Comparison of ENCODE assay signal across 16 cellular contexts in the genomic region with DNA sequence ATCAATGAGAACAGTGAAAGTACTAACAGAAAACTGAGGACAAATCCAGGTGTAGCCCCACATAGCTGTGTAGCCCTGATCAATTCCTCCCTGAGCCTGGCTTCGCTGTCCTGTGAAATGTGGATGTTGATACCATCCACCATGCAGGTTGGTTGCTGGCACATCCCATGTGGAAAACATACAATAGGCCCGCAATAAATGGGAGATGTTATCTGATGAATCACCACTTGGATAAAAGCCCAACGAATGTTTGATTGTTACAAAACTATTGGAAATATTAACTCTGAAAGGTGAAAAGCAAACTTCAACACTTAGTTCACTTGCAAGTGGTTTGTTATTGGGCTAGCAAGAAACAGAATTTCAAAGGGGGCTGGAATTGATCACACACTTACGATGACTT.
"Had no signal": no experiment of that assay in that cellular context is flagged by ENCODE, and none has a peak within 500 bp of the region (broad histone marks: within the 10 kb centered on the region; RNA-seq: fewer than 3 reads in every experiment).

No MANE protein-coding gene starts in this region.

- H3K27me3 ChIP-seq: ascending aorta, brain microvascular endothelial cell, sigmoid colon, vagina had no signal

- H3K36me3 ChIP-seq: ascending aorta, brain microvascular endothelial cell, sigmoid colon, thoracic aorta, vagina had no signal

- H3K27ac ChIP-seq: ascending aorta, brain microvascular endothelial cell, epithelial cell of prostate, sigmoid colon, thoracic aorta, vagina had no signal

- H3K4me3 ChIP-seq: ascending aorta, sigmoid colon, thoracic aorta, vagina had no signal

- DNase-seq: activated CD8-positive, alpha-beta memory T cell treated with anti-CD3 and anti-CD28 coated beads, Interleukin-2, amount 50 U/mL, for 4 hours; activated T-cell treated with anti-CD3 and anti-CD28 coated beads, Interleukin-2, amount 50 U/mL, for 24 hours; brain microvascular endothelial cell; immature natural killer cell; mesendoderm; naive B cell; occipital lobe; posterior cingulate gyrus; sigmoid colon; stimulated activated CD4-positive, alpha-beta T cell treated with anti-CD3 and anti-CD28 coated beads, Interleukin-4, amount 100 ng/mL, for 24 hours; stimulated activated naive CD4-positive, alpha-beta T cell treated with Interleukin-2 at 50 U/mL for 16 hours; T-helper 9 cell had no signal

- H3K4me1 ChIP-seq: ascending aorta, vagina had no signal

- H3K9me3 ChIP-seq: ascending aorta, sigmoid colon, thoracic aorta, vagina had no signal
